In the genomic region with DNA sequence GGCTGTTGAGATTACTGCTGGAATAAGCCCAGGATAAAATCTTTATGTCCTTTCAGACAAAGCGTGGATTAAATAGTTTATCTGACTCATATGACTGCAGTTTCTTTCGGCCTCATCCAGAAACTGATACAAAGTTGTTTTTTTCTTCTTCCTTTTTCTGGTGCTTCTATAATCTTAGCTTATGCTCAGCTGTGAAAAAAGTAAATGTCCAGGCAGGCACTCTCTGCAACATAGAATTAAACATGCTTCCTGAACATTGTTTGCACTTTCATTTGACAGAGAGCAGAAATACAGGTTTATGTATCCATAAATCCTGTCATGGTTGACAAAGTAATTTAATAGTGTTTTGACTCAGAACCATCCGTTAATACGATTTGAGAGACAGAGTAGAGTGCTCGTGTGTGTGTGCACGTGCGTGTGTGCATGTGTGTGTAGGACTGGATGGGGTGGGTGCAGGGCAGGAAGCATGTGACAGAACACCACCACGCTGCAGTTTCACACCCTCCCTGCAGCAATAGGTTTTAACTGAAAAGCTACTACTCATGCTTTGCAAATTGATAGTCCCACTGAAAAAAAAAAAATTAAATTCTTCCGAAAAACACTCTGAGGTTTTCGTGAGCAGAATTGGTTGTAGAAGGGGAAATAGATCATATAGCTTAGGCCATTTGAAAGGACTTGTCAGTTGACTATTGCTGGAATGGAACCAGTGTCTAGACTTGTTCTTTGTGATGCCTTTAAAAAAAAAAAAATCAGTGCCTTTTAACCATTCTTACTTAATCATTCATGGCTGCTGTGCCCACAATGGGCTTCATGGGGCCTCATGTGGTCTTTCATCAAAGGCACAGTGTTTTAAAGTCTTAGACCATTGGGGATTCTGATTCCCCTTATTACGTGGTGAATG, we compare ENCODE assay signal across 2 cellular contexts.
TF ChIP-seq lines count a peak whose summit lies in the region.

No MANE protein-coding gene starts in this region.

TF ChIP-seq in SK-N-SH, 30 proteins besides CTCF, POLR2A, EP300 and RAD21:
- TF ChIP-seq RCOR1 (IDR thresholded peaks at IDR 0.05; ENCODE audit: low read length) (no peak), MXI1 (IDR thresholded peaks at IDR 0.05; ENCODE audit: low read depth, low read length) (peak; percentile 94), GATA2 (CRISPR knock-in tag; IDR thresholded peaks at IDR 0.05) (peak; percentile 39; the same call in 1 of the 2 replicates), JUND (IDR thresholded peaks at IDR 0.05) (no peak), SMC3 (IDR thresholded peaks at IDR 0.05; ENCODE audit: low read depth, low read length) (peak; percentile 9; the same call in 1 of the 2 replicates), FOXJ3 (CRISPR knock-in tag; IDR thresholded peaks at IDR 0.05) (peak; percentile 61; the same call in 1 of the 2 replicates), CHD2 (IDR thresholded peaks at IDR 0.05; ENCODE audit: low read length, partially characterized antibody) (peak; percentile 63)
- TF ChIP-seq, protein P1, sequence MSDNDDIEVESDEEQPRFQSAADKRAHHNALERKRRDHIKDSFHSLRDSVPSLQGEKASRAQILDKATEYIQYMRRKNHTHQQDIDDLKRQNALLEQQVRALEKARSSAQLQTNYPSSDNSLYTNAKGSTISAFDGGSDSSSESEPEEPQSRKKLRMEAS (IDR thresholded peaks at IDR 0.05; ENCODE audit: low read depth): 0 out of 2 replicates have a peak, but pooled peaks have one; percentile 19
- TF ChIP-seq, protein P2, sequence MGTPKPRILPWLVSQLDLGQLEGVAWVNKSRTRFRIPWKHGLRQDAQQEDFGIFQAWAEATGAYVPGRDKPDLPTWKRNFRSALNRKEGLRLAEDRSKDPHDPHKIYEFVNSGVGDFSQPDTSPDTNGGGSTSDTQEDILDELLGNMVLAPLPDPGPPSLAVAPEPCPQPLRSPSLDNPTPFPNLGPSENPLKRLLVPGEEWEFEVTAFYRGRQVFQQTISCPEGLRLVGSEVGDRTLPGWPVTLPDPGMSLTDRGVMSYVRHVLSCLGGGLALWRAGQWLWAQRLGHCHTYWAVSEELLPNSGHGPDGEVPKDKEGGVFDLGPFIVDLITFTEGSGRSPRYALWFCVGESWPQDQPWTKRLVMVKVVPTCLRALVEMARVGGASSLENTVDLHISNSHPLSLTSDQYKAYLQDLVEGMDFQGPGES (IDR thresholded peaks at IDR 0.05; ENCODE audit: low read depth, low read length): no peak
- TF ChIP-seq, protein P3, sequence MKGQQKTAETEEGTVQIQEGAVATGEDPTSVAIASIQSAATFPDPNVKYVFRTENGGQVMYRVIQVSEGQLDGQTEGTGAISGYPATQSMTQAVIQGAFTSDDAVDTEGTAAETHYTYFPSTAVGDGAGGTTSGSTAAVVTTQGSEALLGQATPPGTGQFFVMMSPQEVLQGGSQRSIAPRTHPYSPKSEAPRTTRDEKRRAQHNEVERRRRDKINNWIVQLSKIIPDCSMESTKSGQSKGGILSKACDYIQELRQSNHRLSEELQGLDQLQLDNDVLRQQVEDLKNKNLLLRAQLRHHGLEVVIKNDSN (IDR thresholded peaks at IDR 0.05; ENCODE audit: borderline replicate concordance, low read depth): no peak
TF ChIP-seq in SK-N-SH: peak in this region for 6.

TF ChIP-seq in GM12878, 131 proteins besides CTCF, POLR2A, EP300 and RAD21 (continues in another document):
- TF ChIP-seq, protein P4, sequence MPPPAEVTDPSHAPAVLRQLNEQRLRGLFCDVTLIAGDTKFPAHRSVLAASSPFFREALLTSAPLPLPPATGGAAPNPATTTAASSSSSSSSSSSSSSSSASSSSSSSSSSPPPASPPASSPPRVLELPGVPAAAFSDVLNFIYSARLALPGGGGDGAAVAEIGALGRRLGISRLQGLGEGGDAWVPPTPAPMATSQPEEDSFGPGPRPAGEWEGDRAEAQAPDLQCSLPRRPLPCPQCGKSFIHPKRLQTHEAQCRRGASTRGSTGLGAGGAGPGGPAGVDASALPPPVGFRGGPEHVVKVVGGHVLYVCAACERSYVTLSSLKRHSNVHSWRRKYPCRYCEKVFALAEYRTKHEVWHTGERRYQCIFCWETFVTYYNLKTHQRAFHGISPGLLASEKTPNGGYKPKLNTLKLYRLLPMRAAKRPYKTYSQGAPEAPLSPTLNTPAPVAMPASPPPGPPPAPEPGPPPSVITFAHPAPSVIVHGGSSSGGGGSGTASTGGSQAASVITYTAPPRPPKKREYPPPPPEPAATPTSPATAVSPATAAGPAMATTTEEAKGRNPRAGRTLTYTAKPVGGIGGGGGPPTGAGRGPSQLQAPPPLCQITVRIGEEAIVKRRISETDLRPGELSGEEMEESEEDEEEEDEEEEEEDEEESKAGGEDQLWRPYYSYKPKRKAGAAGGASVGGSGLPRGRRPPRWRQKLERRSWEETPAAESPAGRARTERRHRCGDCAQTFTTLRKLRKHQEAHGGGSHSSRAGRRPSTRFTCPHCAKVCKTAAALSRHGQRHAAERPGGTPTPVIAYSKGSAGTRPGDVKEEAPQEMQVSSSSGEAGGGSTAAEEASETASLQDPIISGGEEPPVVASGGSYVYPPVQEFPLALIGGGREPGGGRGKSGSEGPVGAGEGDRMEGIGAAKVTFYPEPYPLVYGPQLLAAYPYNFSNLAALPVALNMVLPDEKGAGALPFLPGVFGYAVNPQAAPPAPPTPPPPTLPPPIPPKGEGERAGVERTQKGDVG (CRISPR knock-in tag; IDR thresholded peaks at IDR 0.05): no peak
- TF ChIP-seq BCL11A (IDR thresholded peaks at IDR 0.05; ENCODE audit: low read depth, low read length): peak; percentile 56; the same call in 1 of the 2 replicates
- 0 out of 2 replicates have a peak, but pooled peaks have one; percentile 44 for TF ChIP-seq PAX8 (IDR thresholded peaks at IDR 0.05)
- TF ChIP-seq, protein P5, sequence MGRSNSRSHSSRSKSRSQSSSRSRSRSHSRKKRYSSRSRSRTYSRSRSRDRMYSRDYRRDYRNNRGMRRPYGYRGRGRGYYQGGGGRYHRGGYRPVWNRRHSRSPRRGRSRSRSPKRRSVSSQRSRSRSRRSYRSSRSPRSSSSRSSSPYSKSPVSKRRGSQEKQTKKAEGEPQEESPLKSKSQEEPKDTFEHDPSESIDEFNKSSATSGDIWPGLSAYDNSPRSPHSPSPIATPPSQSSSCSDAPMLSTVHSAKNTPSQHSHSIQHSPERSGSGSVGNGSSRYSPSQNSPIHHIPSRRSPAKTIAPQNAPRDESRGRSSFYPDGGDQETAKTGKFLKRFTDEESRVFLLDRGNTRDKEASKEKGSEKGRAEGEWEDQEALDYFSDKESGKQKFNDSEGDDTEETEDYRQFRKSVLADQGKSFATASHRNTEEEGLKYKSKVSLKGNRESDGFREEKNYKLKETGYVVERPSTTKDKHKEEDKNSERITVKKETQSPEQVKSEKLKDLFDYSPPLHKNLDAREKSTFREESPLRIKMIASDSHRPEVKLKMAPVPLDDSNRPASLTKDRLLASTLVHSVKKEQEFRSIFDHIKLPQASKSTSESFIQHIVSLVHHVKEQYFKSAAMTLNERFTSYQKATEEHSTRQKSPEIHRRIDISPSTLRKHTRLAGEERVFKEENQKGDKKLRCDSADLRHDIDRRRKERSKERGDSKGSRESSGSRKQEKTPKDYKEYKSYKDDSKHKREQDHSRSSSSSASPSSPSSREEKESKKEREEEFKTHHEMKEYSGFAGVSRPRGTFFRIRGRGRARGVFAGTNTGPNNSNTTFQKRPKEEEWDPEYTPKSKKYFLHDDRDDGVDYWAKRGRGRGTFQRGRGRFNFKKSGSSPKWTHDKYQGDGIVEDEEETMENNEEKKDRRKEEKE (IDR thresholded peaks at IDR 0.05): 0 out of 2 replicates have a peak, but pooled peaks have one; percentile 40
- TF ChIP-seq YY1 (IDR thresholded peaks at IDR 0.05; ENCODE audit: low read depth, low read length): no peak
- peak; percentile 86 for TF ChIP-seq RAD51 (IDR thresholded peaks at IDR 0.05)
- TF ChIP-seq SP1 (IDR thresholded peaks at IDR 0.05; ENCODE audit: low read depth, low read length): no peak
- no peak for TF ChIP-seq ZSCAN29 (IDR thresholded peaks at IDR 0.05)
- TF ChIP-seq, protein P6, sequence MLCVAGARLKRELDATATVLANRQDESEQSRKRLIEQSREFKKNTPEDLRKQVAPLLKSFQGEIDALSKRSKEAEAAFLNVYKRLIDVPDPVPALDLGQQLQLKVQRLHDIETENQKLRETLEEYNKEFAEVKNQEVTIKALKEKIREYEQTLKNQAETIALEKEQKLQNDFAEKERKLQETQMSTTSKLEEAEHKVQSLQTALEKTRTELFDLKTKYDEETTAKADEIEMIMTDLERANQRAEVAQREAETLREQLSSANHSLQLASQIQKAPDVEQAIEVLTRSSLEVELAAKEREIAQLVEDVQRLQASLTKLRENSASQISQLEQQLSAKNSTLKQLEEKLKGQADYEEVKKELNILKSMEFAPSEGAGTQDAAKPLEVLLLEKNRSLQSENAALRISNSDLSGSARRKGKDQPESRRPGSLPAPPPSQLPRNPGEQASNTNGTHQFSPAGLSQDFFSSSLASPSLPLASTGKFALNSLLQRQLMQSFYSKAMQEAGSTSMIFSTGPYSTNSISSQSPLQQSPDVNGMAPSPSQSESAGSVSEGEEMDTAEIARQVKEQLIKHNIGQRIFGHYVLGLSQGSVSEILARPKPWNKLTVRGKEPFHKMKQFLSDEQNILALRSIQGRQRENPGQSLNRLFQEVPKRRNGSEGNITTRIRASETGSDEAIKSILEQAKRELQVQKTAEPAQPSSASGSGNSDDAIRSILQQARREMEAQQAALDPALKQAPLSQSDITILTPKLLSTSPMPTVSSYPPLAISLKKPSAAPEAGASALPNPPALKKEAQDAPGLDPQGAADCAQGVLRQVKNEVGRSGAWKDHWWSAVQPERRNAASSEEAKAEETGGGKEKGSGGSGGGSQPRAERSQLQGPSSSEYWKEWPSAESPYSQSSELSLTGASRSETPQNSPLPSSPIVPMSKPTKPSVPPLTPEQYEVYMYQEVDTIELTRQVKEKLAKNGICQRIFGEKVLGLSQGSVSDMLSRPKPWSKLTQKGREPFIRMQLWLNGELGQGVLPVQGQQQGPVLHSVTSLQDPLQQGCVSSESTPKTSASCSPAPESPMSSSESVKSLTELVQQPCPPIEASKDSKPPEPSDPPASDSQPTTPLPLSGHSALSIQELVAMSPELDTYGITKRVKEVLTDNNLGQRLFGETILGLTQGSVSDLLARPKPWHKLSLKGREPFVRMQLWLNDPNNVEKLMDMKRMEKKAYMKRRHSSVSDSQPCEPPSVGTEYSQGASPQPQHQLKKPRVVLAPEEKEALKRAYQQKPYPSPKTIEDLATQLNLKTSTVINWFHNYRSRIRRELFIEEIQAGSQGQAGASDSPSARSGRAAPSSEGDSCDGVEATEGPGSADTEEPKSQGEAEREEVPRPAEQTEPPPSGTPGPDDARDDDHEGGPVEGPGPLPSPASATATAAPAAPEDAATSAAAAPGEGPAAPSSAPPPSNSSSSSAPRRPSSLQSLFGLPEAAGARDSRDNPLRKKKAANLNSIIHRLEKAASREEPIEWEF (IDR thresholded peaks at IDR 0.05; ENCODE audit: insufficient replicate concordance, low read depth, low read length): peak; percentile 79
- TF ChIP-seq STAT1 (conservative IDR thresholded peaks at IDR 0.05): no peak
- TF ChIP-seq SIX5 (IDR thresholded peaks at IDR 0.05; ENCODE audit: low read depth, low read length, severe bottlenecking): no peak
- peak; percentile 85 for TF ChIP-seq IRF4 (IDR thresholded peaks at IDR 0.05; ENCODE audit: low read depth, low read length)
- peak; percentile 88 for TF ChIP-seq CHD2 (IDR thresholded peaks at IDR 0.05; ENCODE audit: borderline replicate concordance, low read depth, low read length)
- TF ChIP-seq BHLHE40 (IDR thresholded peaks at IDR 0.05; ENCODE audit: borderline replicate concordance in 1 of 2, low read depth in 2 of 2, low read length in 1 of 2): peak; percentile 99 to 100
- no peak for TF ChIP-seq ZZZ3 (IDR thresholded peaks at IDR 0.05; ENCODE audit: control insufficient read depth, insufficient read length, low read depth)
- peak; percentile 58 for TF ChIP-seq SMARCA5 (IDR thresholded peaks at IDR 0.05)
- TF ChIP-seq SMAD1 (IDR thresholded peaks at IDR 0.05; ENCODE audit: low read depth, partially characterized antibody): no peak
- TF ChIP-seq, protein P3 (IDR thresholded peaks at IDR 0.05; ENCODE audit: borderline replicate concordance, extremely low read length, insufficient read depth, low read depth, low read length): peak; percentile 50
- TF ChIP-seq, protein P7, sequence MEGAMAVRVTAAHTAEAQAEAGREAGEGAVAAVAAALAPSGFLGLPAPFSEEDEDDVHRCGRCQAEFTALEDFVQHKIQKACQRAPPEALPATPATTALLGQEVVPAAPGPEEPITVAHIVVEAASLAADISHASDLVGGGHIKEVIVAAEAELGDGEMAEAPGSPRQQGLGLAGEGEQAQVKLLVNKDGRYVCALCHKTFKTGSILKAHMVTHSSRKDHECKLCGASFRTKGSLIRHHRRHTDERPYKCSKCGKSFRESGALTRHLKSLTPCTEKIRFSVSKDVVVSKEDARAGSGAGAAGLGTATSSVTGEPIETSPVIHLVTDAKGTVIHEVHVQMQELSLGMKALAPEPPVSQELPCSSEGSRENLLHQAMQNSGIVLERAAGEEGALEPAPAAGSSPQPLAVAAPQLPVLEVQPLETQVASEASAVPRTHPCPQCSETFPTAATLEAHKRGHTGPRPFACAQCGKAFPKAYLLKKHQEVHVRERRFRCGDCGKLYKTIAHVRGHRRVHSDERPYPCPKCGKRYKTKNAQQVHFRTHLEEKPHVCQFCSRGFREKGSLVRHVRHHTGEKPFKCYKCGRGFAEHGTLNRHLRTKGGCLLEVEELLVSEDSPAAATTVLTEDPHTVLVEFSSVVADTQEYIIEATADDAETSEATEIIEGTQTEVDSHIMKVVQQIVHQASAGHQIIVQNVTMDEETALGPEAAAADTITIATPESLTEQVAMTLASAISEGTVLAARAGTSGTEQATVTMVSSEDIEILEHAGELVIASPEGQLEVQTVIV (IDR thresholded peaks at IDR 0.05; ENCODE audit: borderline replicate concordance, partially characterized antibody): no peak
- TF ChIP-seq, protein P8, sequence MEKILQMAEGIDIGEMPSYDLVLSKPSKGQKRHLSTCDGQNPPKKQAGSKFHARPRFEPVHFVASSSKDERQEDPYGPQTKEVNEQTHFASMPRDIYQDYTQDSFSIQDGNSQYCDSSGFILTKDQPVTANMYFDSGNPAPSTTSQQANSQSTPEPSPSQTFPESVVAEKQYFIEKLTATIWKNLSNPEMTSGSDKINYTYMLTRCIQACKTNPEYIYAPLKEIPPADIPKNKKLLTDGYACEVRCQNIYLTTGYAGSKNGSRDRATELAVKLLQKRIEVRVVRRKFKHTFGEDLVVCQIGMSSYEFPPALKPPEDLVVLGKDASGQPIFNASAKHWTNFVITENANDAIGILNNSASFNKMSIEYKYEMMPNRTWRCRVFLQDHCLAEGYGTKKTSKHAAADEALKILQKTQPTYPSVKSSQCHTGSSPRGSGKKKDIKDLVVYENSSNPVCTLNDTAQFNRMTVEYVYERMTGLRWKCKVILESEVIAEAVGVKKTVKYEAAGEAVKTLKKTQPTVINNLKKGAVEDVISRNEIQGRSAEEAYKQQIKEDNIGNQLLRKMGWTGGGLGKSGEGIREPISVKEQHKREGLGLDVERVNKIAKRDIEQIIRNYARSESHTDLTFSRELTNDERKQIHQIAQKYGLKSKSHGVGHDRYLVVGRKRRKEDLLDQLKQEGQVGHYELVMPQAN (conservative IDR thresholded peaks at IDR 0.05): peak; percentile 89
- peak; percentile 77 to 90 for TF ChIP-seq IKZF2 (IDR thresholded peaks at IDR 0.05)
- TF ChIP-seq CBFB (IDR thresholded peaks at IDR 0.05; ENCODE audit: low read depth): peak; percentile 49
- 0 out of 2 replicates have a peak, but pooled peaks have one; percentile 22 for TF ChIP-seq ZNF207 (IDR thresholded peaks at IDR 0.05; ENCODE audit: borderline replicate concordance)
- peak; percentile 40; the same call in 1 of the 3 replicates for TF ChIP-seq POU2F2 (IDR thresholded peaks at IDR 0.05; ENCODE audit: borderline replicate concordance, low read depth, low read length)
- TF ChIP-seq BACH1 (IDR thresholded peaks at IDR 0.05; ENCODE audit: borderline replicate concordance): peak; percentile 46; the same call in 1 of the 2 replicates
